In the genomic region with DNA sequence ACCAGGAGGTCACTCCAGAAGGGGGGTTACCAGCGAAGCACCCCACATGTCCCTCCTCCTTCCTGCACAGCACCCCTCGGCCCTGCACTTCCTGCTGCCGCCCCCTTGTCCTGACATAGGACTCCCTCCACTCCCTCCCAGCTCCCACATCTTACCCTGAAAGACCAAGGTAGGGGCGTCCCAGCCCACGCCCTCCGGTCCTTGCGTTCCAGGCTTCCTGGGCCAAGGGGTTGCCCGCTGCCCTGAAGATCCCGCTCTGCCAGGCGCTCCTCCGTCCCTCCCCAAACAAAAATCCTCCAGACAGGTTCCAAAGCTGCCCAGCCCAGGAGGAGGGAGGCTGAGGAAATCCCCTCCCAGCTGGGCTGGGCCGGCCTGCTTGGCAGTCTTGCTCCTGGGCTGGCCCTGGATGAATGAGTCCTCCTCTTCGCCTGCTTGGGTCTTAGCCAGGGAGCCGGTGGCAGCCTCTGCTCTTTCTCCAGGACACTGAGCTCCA, we compare ENCODE assay signal across 10 cellular contexts. TPM values are rescaled to one million over a fixed set of nuclear protein-coding genes. Genes with fewer than 3 reads are reported as not detected.
DNase-seq lines count a peak whose midpoint lies in the region; ATAC-seq lines count a peak whose summit lies in the region.
"Had no signal": no experiment of that assay in that cellular context is flagged by ENCODE, and none has a peak within 500 bp of the region (broad histone marks: within the 10 kb centered on the region; RNA-seq: fewer than 3 reads in every experiment).

A gene with protein sequence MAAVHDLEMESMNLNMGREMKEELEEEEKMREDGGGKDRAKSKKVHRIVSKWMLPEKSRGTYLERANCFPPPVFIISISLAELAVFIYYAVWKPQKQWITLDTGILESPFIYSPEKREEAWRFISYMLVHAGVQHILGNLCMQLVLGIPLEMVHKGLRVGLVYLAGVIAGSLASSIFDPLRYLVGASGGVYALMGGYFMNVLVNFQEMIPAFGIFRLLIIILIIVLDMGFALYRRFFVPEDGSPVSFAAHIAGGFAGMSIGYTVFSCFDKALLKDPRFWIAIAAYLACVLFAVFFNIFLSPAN (minus strand): TSS at position 304 of the 493 bp plus-strand sequence. CDS start 22,618 bp downstream, outside the sequence.

- no peaks in the 10 kb centered on the region for H3K36me3 Mint-ChIP-seq in activated CD8-positive, alpha-beta memory T cell treated with anti-CD3 and anti-CD28 coated beads, Interleukin-2, amount 10 ng/mL, durations not matched to agents 7 days and 5 days

- H3K9me3 Mint-ChIP-seq in activated CD8-positive, alpha-beta memory T cell treated with anti-CD3 and anti-CD28 coated beads, Interleukin-2, amount 10 ng/mL, durations not matched to agents 7 days and 5 days (ENCODE audit: low read depth) = no peaks in the 10 kb centered on the region
- H3K9me3 Mint-ChIP-seq: activated CD4-positive, alpha-beta T cell treated with anti-CD3 and anti-CD28 coated beads, Interleukin-2, amount 10 ng/mL, durations not matched to agents 7 days and 5 days had no signal

- CTCF ChIA-PET in activated CD8-positive, alpha-beta memory T cell treated with anti-CD3 and anti-CD28 coated beads, Interleukin-2, amount 10 ng/mL, durations not matched to agents 7 days and 5 days (lab: Charles Lee) = no interaction called here

- H3K4me1 Mint-ChIP-seq in activated CD8-positive, alpha-beta memory T cell treated with anti-CD3 and anti-CD28 coated beads, Interleukin-2, amount 10 ng/mL, durations not matched to agents 7 days and 5 days = no peaks in the 10 kb centered on the region

- DNase-seq in ELR (ENCODE audit: low read depth) (peak; percentile 19), anterior cingulate cortex (lab: John Stamatoyannopoulos, UW) (peak in 53 of 58 donors; percentile 14 to 89 (median 68)), left ventricle myocardium superior (peak; percentile 69), renal cortical epithelial cell (ENCODE audit: low read depth) (peak; percentile 27), SHP77 (lab: John Stamatoyannopoulos, UW) (no peak), NCI-H187 (lab: John Stamatoyannopoulos, UW) (no peak)
- DNase-seq in stimulated activated naive CD4-positive, alpha-beta T cell (lab: John Stamatoyannopoulos, UW) = no peak
- no peak for DNase-seq in activated CD8-positive, alpha-beta memory T cell treated with anti-CD3 and anti-CD28 coated beads, Interleukin-2, amount 10 ng/mL, durations not matched to agents 7 days and 5 days
- DNase-seq: activated CD4-positive, alpha-beta T cell treated with anti-CD3 and anti-CD28 coated beads, Interleukin-2, amount 10 ng/mL, durations not matched to agents 7 days and 5 days; glutamatergic neuron had no signal

- intact Hi-C loops in left ventricle myocardium superior (cut with micrococcal nuclease) = no loop called here

- ATAC-seq in left ventricle myocardium superior = peak; percentile 97
- ATAC-seq in activated CD8-positive, alpha-beta memory T cell treated with anti-CD3 and anti-CD28 coated beads, Interleukin-2, amount 10 ng/mL, durations not matched to agents 7 days and 5 days = no peak

- H3K27me3 Mint-ChIP-seq in activated CD8-positive, alpha-beta memory T cell treated with anti-CD3 and anti-CD28 coated beads, Interleukin-2, amount 10 ng/mL, durations not matched to agents 7 days and 5 days = no peaks in the 10 kb centered on the region

- H3K4me3 Mint-ChIP-seq in activated CD8-positive, alpha-beta memory T cell treated with anti-CD3 and anti-CD28 coated beads, Interleukin-2, amount 10 ng/mL, durations not matched to agents 7 days and 5 days = no peak within 1 kb of the TSS
- H3K4me3 Mint-ChIP-seq: activated CD4-positive, alpha-beta T cell treated with anti-CD3 and anti-CD28 coated beads, Interleukin-2, amount 10 ng/mL, durations not matched to agents 7 days and 5 days had no signal

- H3K27ac Mint-ChIP-seq in activated CD8-positive, alpha-beta memory T cell treated with anti-CD3 and anti-CD28 coated beads, Interleukin-2, amount 10 ng/mL, durations not matched to agents 7 days and 5 days = no peak within 1 kb of the TSS
- H3K27ac Mint-ChIP-seq: activated CD4-positive, alpha-beta T cell treated with anti-CD3 and anti-CD28 coated beads, Interleukin-2, amount 10 ng/mL, durations not matched to agents 7 days and 5 days had no signal

RNA-seq across cellular contexts. Expression of the gene that starts here (rescaled TPM):
- not detected for total RNA-seq in left ventricle myocardium superior
- 1.8 and 2.6 TPM in 2 replicates for total RNA-seq in renal cortical epithelial cell
- not detected for total RNA-seq in activated CD8-positive, alpha-beta memory T cell treated with anti-CD3 and anti-CD28 coated beads, Interleukin-2, amount 10 ng/mL, durations not matched to agents 7 days and 5 days
- total RNA-seq: activated CD4-positive, alpha-beta T cell treated with anti-CD3 and anti-CD28 coated beads, Interleukin-2, amount 10 ng/mL, durations not matched to agents 7 days and 5 days had no signal

Comparison
In these comparisons a context has a peak if more than half of its experiments do, and no peak if none do; other contexts are left out.
1. Peak in DNase-seq and ATAC-seq in left ventricle myocardium superior; RNA of the gene not detected or under 1 TPM.
2. DNase-seq: peak in ELR (single experiment), anterior cingulate cortex (53 of 58) and renal cortical epithelial cell (single experiment); none in stimulated activated naive CD4-positive, alpha-beta T cell (0 of 6), activated CD8-positive, alpha-beta memory T cell treated with anti-CD3 and anti-CD28 coated beads, Interleukin-2, amount 10 ng/mL, durations not matched to agents 7 days and 5 days (single experiment), SHP77 (0 of 2) and NCI-H187 (0 of 2).